Comparison of ENCODE assay signal across 17 cellular contexts in the genomic region with DNA sequence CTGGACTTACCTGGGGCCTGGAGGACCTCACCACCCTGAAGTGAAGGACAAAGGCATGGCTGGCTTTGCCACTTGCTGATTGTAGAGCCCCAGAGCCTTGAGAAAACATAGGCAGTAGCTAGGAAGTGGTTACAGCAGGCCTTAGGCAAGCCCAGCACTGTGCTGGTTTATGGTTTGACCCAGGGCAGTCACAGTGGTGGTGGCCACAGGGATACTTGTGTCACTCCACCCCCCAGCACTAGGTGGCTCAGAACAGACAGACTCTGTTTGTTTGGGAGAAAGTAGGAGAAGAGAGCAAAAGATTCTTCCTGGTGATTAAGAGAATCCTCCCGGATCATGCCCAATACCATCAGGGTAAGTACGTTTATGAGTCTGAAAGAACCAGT. TPM values are rescaled to one million over a fixed set of nuclear protein-coding genes. Genes with fewer than 3 reads are reported as not detected.
DNase-seq lines count a peak whose midpoint lies in the region; ATAC-seq, FAIRE-seq and TF ChIP-seq lines count a peak whose summit lies in the region.
"Had no signal": no experiment of that assay in that cellular context is flagged by ENCODE, and none has a peak within 500 bp of the region (broad histone marks: within the 10 kb centered on the region; RNA-seq: fewer than 3 reads in every experiment).

No MANE protein-coding gene starts in this region.

- peak; percentile 29 for FAIRE-seq in keratinocyte (lab: Jason Lieb, UNC)

- H3K4me2 ChIP-seq in KMS-11 (peak overlapping the region; percentile 62), keratinocyte (ENCODE audit: control insufficient read depth, extremely low read depth, insufficient read depth, low read depth, low read length) (no peak overlapping the region)

- H3K79me2 ChIP-seq in KMS-11 (ENCODE audit: insufficient read depth, low read depth) (no peaks in the 10 kb centered on the region), keratinocyte (ENCODE audit: control insufficient read depth, insufficient read depth, low read length) (no peaks in the 10 kb centered on the region)

- no peak overlapping the region for H3K4me3 ChIP-seq in GM12865 (ENCODE audit: low read depth, low read length)
- H3K4me3 ChIP-seq in KMS-11 (IDR thresholded peaks at IDR 0.05; ENCODE audit: insufficient read depth, low read depth, low read length), result no peak overlapping the region
- H3K4me3 ChIP-seq in keratinocyte (ENCODE audit: control insufficient read depth in 2 of 3, extremely low read depth in 1 of 3, insufficient read depth in 2 of 3, low read depth in 1 of 3, low read length in 3 of 3), result no peak overlapping the region
- H3K4me3 ChIP-seq: ascending aorta, testis had no signal

- no peaks in the 10 kb centered on the region for H3K27me3 ChIP-seq in KMS-11 (ENCODE audit: insufficient read depth, low read depth)
- no peaks in the 10 kb centered on the region for H3K27me3 ChIP-seq in keratinocyte (ENCODE audit: control insufficient read depth, extremely low read depth, insufficient read depth, low read length)
- H3K27me3 ChIP-seq: ascending aorta, testis had no signal

- H3K27ac ChIP-seq in KMS-11, result peak overlapping the region; percentile 92
- H3K27ac ChIP-seq in keratinocyte (ENCODE audit: control insufficient read depth, insufficient read depth, low read length), result no peak overlapping the region
- H3K27ac ChIP-seq: testis had no signal

- H2AFZ ChIP-seq in KMS-11 (ENCODE audit: low read depth), result peak overlapping the region; percentile 46; the same call in 1 of the 2 replicates
- H2AFZ ChIP-seq in keratinocyte (ENCODE audit: control insufficient read depth, low read length), result no peak overlapping the region

- H4K20me1 ChIP-seq in KMS-11 (ENCODE audit: insufficient read depth), result no peaks in the 10 kb centered on the region
- no peaks in the 10 kb centered on the region for H4K20me1 ChIP-seq in keratinocyte (ENCODE audit: control insufficient read depth, extremely low read depth, insufficient read depth, low read length)

- H3K9me3 ChIP-seq in keratinocyte (ENCODE audit: control insufficient read depth, low read depth, low read length), result no peaks in the 10 kb centered on the region
- H3K9me3 ChIP-seq: ascending aorta, testis had no signal

- H3K4me1 ChIP-seq in KMS-11 (ENCODE audit: low read depth, poor library complexity, severe bottlenecking) (peaks cover 92% of the 10 kb centered on the region), keratinocyte (ENCODE audit: control insufficient read depth, extremely low read depth, insufficient read depth, low read length) (peaks cover 5% of the 10 kb centered on the region)
- H3K4me1 ChIP-seq: testis had no signal

- TF ChIP-seq CTCF in GM12865 (IDR thresholded peaks at IDR 0.05; ENCODE audit: insufficient read depth, low read depth, low read length, missing control alignments) (no peak), KMS-11 (conservative IDR thresholded peaks at IDR 0.05; ENCODE audit: low read depth, low read length) (peak; percentile 31; the same call in 1 of the 2 replicates), keratinocyte (optimal IDR thresholded peaks at IDR 0.05 in 1 of 3, IDR thresholded peaks at IDR 0.05 in 1 of 3, conservative IDR thresholded peaks at IDR 0.05 in 1 of 3; ENCODE audit: extremely low read depth in 1 of 3, insufficient read depth in 2 of 3, low read length in 3 of 3) (no peak)

- peak; percentile 40 for ATAC-seq in GM21723 (IDR thresholded peaks at IDR 0.05; ENCODE audit: unreplicated experiment)
- ATAC-seq: sciatic nerve had no signal

- dilution Hi-C loops in keratinocyte (cut with MboI; ENCODE audit: extremely low pct_ligation_motif_present, low sequenced_read_pairs), result no loop called here

- H3K9ac ChIP-seq in KMS-11, result peak overlapping the region; percentile 31
- no peak overlapping the region for H3K9ac ChIP-seq in keratinocyte (ENCODE audit: control insufficient read depth, extremely low read depth, insufficient read depth, low read length)

- DNase-seq in GM12865 (ENCODE audit: low read depth) (peak; percentile 55), keratinocyte (ENCODE audit: low read depth, low spot score) (no peak), SHP77 (lab: John Stamatoyannopoulos, UW) (no peak), NCI-H146 treated with DMSO at 0.1 percent for 48 hours (lab: John Stamatoyannopoulos, UW; ENCODE audit: unreplicated experiment) (no peak), HPDE6-E6E7 (ENCODE audit: extremely low spot score) (no peak)
- no peak for DNase-seq in activated effector memory CD4-positive, alpha-beta T cell treated with anti-CD3 and anti-CD28 coated beads, Interleukin-2, amount 50 U/mL, for 16 hours
- DNase-seq: activated gamma-delta T cell treated with Interleukin-2 at 50 U/mL for 16 hours, cortex of kidney, mesenchymal stem cell, NCI-H1417 treated with DMSO at 0.1 percent for 48 hours, NCI-H524, OCI-M1, testis had no signal

- H3K36me3 ChIP-seq in KMS-11 (ENCODE audit: insufficient read depth) (no peaks in the 10 kb centered on the region), keratinocyte (ENCODE audit: control insufficient read depth in 2 of 2, extremely low read depth in 1 of 2, insufficient read depth in 2 of 2, low read length in 2 of 2) (no peaks in the 10 kb centered on the region)
- H3K36me3 ChIP-seq: ascending aorta had no signal

- H3K9me1 ChIP-seq in keratinocyte (ENCODE audit: control insufficient read depth, extremely low read depth, insufficient read depth, low read length), result no peaks in the 10 kb centered on the region

RNA-seq across cellular contexts. Expression of a gene that starts 13.2 kb away (rescaled TPM):
- 98.8 to 180 TPM (median 102 TPM) in 3 replicates for polyA plus RNA-seq in keratinocyte
- polyA plus RNA-seq in keratinocyte (2011; ENCODE audit: low read depth), result 12.5 TPM
- 27.9 and 31.0 TPM in 2 replicates for polyA plus RNA-seq in keratinocyte (2011; cell fraction: cytosol; rRNA removed)
- polyA plus RNA-seq in keratinocyte (2011; cell fraction: nucleus; rRNA removed), result 202 and 239 TPM in 2 replicates
- 18.4 and 115 TPM in 2 replicates for polyA plus RNA-seq in keratinocyte (2012; ENCODE audit: low replicate concordance)
- polyA minus RNA-seq in keratinocyte, result 199 to 251 TPM (median 214 TPM) in 3 replicates
- 59.1 TPM for polyA minus RNA-seq in keratinocyte (2011; cell fraction: cytosol; rRNA and poly(A)+ RNA removed)
- 197 and 453 TPM in 2 replicates for polyA minus RNA-seq in keratinocyte (2011; cell fraction: nucleus; rRNA and poly(A)+ RNA removed)
